Comparison of ENCODE assay signal across 8 cellular contexts in genomic region chr11:12827929-12828812, GRCh38.
DNase-seq lines count a peak whose midpoint lies in the region; ATAC-seq and TF ChIP-seq lines count a peak whose summit lies in the region.

No MANE protein-coding gene starts in this region.

- ATAC-seq in GM18517 (IDR thresholded peaks at IDR 0.05; ENCODE audit: unreplicated experiment): peak; percentile 74
- no peak for ATAC-seq in activated CD8-positive, alpha-beta T cell treated with anti-CD3 and anti-CD28 coated beads for 36 hours
- peak; percentile 64 for ATAC-seq in omental fat pad (ENCODE audit: low FRiP score)
- ATAC-seq in HG03139 (IDR thresholded peaks at IDR 0.05; ENCODE audit: unreplicated experiment): no peak

- DNase-seq in A673 (ENCODE audit: low spot score): peak; percentile 76
- peak; percentile 52 for DNase-seq in MG63
- DNase-seq in activated CD8-positive, alpha-beta T cell treated with anti-CD3 and anti-CD28 coated beads for 36 hours: no peak
- DNase-seq in glutamatergic neuron: no peak
- no peak for DNase-seq in omental fat pad (ENCODE audit: low spot score)
- DNase-seq in stimulated activated CD4-positive, alpha-beta T cell treated with anti-CD3 and anti-CD28 coated beads, Interleukin-12 subunit alpha, Interleukin-12 subunit beta, amount 100 ng/mL, for 4 hours: no peak

- peak overlapping the region; percentile 20 for H3K4me3 Mint-ChIP-seq in activated CD8-positive, alpha-beta T cell treated with anti-CD3 and anti-CD28 coated beads for 36 hours
- H3K4me3 Mint-ChIP-seq in glutamatergic neuron (ENCODE audit: unreplicated experiment): peak overlapping the region; percentile 87

- H3K27ac Mint-ChIP-seq in activated CD8-positive, alpha-beta T cell treated with anti-CD3 and anti-CD28 coated beads for 36 hours: no peak overlapping the region
- peak overlapping the region; percentile 75 for H3K27ac Mint-ChIP-seq in glutamatergic neuron (ENCODE audit: unreplicated experiment)

- peaks cover 8% of the 10 kb centered on the region for H3K4me1 Mint-ChIP-seq in activated CD8-positive, alpha-beta T cell treated with anti-CD3 and anti-CD28 coated beads for 36 hours (ENCODE audit: low read depth)
- H3K4me1 Mint-ChIP-seq in glutamatergic neuron (ENCODE audit: low read depth, unreplicated experiment): peaks cover 50% of the 10 kb centered on the region

- H3K27me3 Mint-ChIP-seq in activated CD8-positive, alpha-beta T cell treated with anti-CD3 and anti-CD28 coated beads for 36 hours: peaks cover 53% of the 10 kb centered on the region
- H3K27me3 Mint-ChIP-seq in glutamatergic neuron (ENCODE audit: unreplicated experiment): peaks cover 13% of the 10 kb centered on the region

- TF ChIP-seq CTCF in A673 (conservative IDR thresholded peaks at IDR 0.05; ENCODE audit: low read depth, low read length) (no peak), glutamatergic neuron (IDR thresholded peaks at IDR 0.05; ENCODE audit: partially characterized antibody, unreplicated experiment) (no peak), omental fat pad (IDR thresholded peaks at IDR 0.05) (no peak)
- TF ChIP-seq CTCF in activated CD8-positive, alpha-beta T cell treated with anti-CD3 and anti-CD28 coated beads for 36 hours (IDR thresholded peaks at IDR 0.05): no peak

- H3K36me3 ChIP-seq in A673 (ENCODE audit: insufficient read depth, low read length, poor library complexity, severe bottlenecking): no peaks in the 10 kb centered on the region
- peaks cover 13% of the 10 kb centered on the region for H3K36me3 ChIP-seq in MG63

- H3K4me1 ChIP-seq in A673 (ENCODE audit: insufficient read depth, low read length, poor library complexity, severe bottlenecking): peaks cover 29% of the 10 kb centered on the region

- intact Hi-C loops in A673 (cut with micrococcal nuclease; ENCODE audit: unreplicated experiment): no loop called here
- intact Hi-C loops in activated CD8-positive, alpha-beta T cell treated with anti-CD3 and anti-CD28 coated beads for 36 hours (cut with micrococcal nuclease): no loop called here

- H3K36me3 Mint-ChIP-seq in activated CD8-positive, alpha-beta T cell treated with anti-CD3 and anti-CD28 coated beads for 36 hours (ENCODE audit: low read depth): no peaks in the 10 kb centered on the region
- no peaks in the 10 kb centered on the region for H3K36me3 Mint-ChIP-seq in glutamatergic neuron (ENCODE audit: unreplicated experiment)

- H3K27ac ChIP-seq in A673 (ENCODE audit: low read depth, low read length, poor library complexity, severe bottlenecking): peak overlapping the region; percentile 55

- POLR2A ChIA-PET in A673 (lab: Charles Lee; ENCODE audit: low non-redundant PET): interaction anchor here (1.0 kb wide), 1 partner anchor 13 kb away, joined by 3 read pairs; no protein-coding TSS in a partner anchor
- POLR2A ChIA-PET in activated CD8-positive, alpha-beta T cell treated with anti-CD3 and anti-CD28 coated beads for 36 hours (lab: Charles Lee): no interaction called here

- BruUV-seq in A673 (replicated peaks; lab: Mats Ljungman, UMichigan): no TSS peak

- H3K9me3 Mint-ChIP-seq in activated CD8-positive, alpha-beta T cell treated with anti-CD3 and anti-CD28 coated beads for 36 hours: no peaks in the 10 kb centered on the region
- peaks cover 12% of the 10 kb centered on the region for H3K9me3 Mint-ChIP-seq in glutamatergic neuron (ENCODE audit: unreplicated experiment)

- H3K9me3 ChIP-seq in A673 (ENCODE audit: low read depth, low read length, poor library complexity, severe bottlenecking) (peaks cover 6% of the 10 kb centered on the region), MG63 (no peaks in the 10 kb centered on the region; the same call in 1 of the 2 replicates)

- H3K27me3 ChIP-seq in A673 (replicated peaks; ENCODE audit: insufficient read depth, low read depth, low read length, poor library complexity) (no peaks in the 10 kb centered on the region), MG63 (no peaks in the 10 kb centered on the region)

- CTCF ChIA-PET in A673 (lab: Charles Lee): interaction anchor here (0.7 to 1.2 kb wide), 3 partner anchors 15 to 60 kb away, joined by 3 to 6 read pairs (median 3); no protein-coding TSS in a partner anchor
- CTCF ChIA-PET in activated CD8-positive, alpha-beta T cell treated with anti-CD3 and anti-CD28 coated beads for 36 hours (lab: Charles Lee): interaction anchor here (1.0 kb wide), 1 partner anchor 67 kb away, joined by 4 read pairs; no protein-coding TSS in a partner anchor

- H3K4me3 ChIP-seq in A673 (ENCODE audit: low read depth, low read length, poor library complexity, severe bottlenecking) (peak overlapping the region; percentile 45), MG63 (peak overlapping the region; percentile 47)

Comparison
In these comparisons a context has a peak if more than half of its experiments do, and no peak if none do; other contexts are left out.
1. DNase-seq: peak in A673 (single experiment) and MG63 (single experiment); none in activated CD8-positive, alpha-beta T cell treated with anti-CD3 and anti-CD28 coated beads for 36 hours (single experiment), glutamatergic neuron (single experiment), omental fat pad (single experiment) and stimulated activated CD4-positive, alpha-beta T cell treated with anti-CD3 and anti-CD28 coated beads, Interleukin-12 subunit alpha, Interleukin-12 subunit beta, amount 100 ng/mL, for 4 hours (single experiment).
2. ATAC-seq: peak in GM18517 (single experiment) and omental fat pad (single experiment); none in activated CD8-positive, alpha-beta T cell treated with anti-CD3 and anti-CD28 coated beads for 36 hours (single experiment) and HG03139 (single experiment).